In the genomic region with DNA sequence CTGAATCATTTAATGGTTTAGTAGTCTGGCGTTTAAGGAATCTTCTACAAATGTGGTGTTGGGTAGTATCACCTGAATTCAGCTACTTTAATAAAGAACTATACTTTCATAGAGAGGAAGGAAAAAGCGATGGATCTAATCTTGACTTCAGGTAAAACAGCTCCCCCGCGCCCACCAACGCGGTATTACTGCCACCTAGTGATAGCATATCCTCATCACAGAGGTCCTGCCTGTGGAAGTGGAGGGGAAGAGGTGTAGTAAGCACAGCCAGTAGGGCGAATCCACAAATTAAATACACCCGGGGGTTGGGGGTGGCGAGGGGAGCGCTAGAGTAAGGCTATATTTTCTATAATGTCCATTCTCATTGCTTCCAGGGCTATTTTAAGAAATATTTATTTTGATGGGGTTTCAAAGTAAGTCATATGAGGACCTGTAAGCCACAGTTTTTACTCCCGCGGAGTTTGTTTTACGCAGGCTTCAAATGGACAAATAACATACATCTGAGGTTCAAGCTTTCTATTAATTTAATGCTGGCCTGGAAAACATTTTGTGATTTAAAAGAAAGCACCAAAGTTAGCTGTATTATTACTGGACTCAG, we compare ENCODE assay signal across 8 cellular contexts. TPM values are rescaled to one million over a fixed set of nuclear protein-coding genes. Genes with fewer than 3 reads are reported as not detected.
A peak's percentile ranks its signal among the peaks of the same experiment; 100 is the strongest.
DNase-seq lines count a peak whose midpoint lies in the region; ATAC-seq and TF ChIP-seq lines count a peak whose summit lies in the region.

No MANE protein-coding gene starts in this region.

- peak; percentile 98 for ATAC-seq in CD4-positive, alpha-beta T cell (ENCODE audit: poor library complexity)
- peak; percentile 85 for ATAC-seq in HG03175 (IDR thresholded peaks at IDR 0.05; ENCODE audit: unreplicated experiment)

- H3K4me1 Mint-ChIP-seq in CD4-positive, alpha-beta T cell (ENCODE audit: low read depth): peaks cover 6% of the 10 kb centered on the region

- no peak overlapping the region for H3K4me3 Mint-ChIP-seq in CD4-positive, alpha-beta T cell

- no peaks in the 10 kb centered on the region for H3F3A ChIP-seq in OCI-LY1 (ENCODE audit: insufficient read depth, low read length)

- no peaks in the 10 kb centered on the region for H3K36me3 Mint-ChIP-seq in CD4-positive, alpha-beta T cell (ENCODE audit: low read depth)

- H3K4me3 ChIP-seq in OCI-LY1 (ENCODE audit: low read depth, low read length, poor library complexity, severe bottlenecking) (no peak overlapping the region), fibroblast of mammary gland (ENCODE audit: control insufficient read depth, low read depth, low read length) (no peak overlapping the region)

- no peaks in the 10 kb centered on the region for H3K36me3 ChIP-seq in OCI-LY1 (ENCODE audit: insufficient read depth, low read length)

- POLR2A ChIA-PET in CD4-positive, alpha-beta T cell (lab: Charles Lee): interaction anchor here (0.6 to 2.9 kb wide), 7 partner anchors 8 to 245 kb away, joined by 3 to 16 read pairs (median 6); partner anchors contain the start of genes DAPP1, DNAJB14 and TRMT10A

- no peaks in the 10 kb centered on the region for H3K27me3 ChIP-seq in CD4-positive, alpha-beta T cell (ENCODE audit: control insufficient read depth, insufficient read depth, low read length)
- no peaks in the 10 kb centered on the region for H3K27me3 ChIP-seq in OCI-LY1 (ENCODE audit: insufficient read depth, low read length)

- no peaks in the 10 kb centered on the region for H4K20me1 ChIP-seq in OCI-LY1 (ENCODE audit: insufficient read depth, low read length)

- H3K9me2 ChIP-seq in OCI-LY1 (ENCODE audit: low read depth, low read length): no peaks in the 10 kb centered on the region

- no peak overlapping the region for H3K9ac ChIP-seq in OCI-LY1 (ENCODE audit: low read length)

- H3K9me3 ChIP-seq in CD4-positive, alpha-beta T cell (ENCODE audit: control insufficient read depth, low read length): no peaks in the 10 kb centered on the region
- H3K9me3 ChIP-seq in OCI-LY1 (ENCODE audit: low read length): no peaks in the 10 kb centered on the region

- H2AFZ ChIP-seq in OCI-LY1 (ENCODE audit: low read length): no peak overlapping the region

- no peak overlapping the region for H3K27ac Mint-ChIP-seq in CD4-positive, alpha-beta T cell

- H3K79me2 ChIP-seq in OCI-LY1 (ENCODE audit: insufficient read depth, low read length): no peaks in the 10 kb centered on the region

- no peaks in the 10 kb centered on the region for H3K4me1 ChIP-seq in OCI-LY1 (ENCODE audit: insufficient read depth, low read length, severe bottlenecking)

- no peak overlapping the region for H3K4me2 ChIP-seq in OCI-LY1 (ENCODE audit: low read length)

- H3K27ac ChIP-seq in CD4-positive, alpha-beta T cell (ENCODE audit: low read depth, low read length): no peak overlapping the region
- H3K27ac ChIP-seq in OCI-LY1 (ENCODE audit: low read depth, low read length, poor library complexity, severe bottlenecking): no peak overlapping the region

- peak; percentile 53 to 73 (median 62) for DNase-seq in CD4-positive, alpha-beta T cell
- peak; percentile 18 for DNase-seq in GM19240 (ENCODE audit: insufficient read length, low spot score)
- DNase-seq in activated T-cell treated with anti-CD3 and anti-CD28 coated beads for 1 hour (ENCODE audit: low read depth): peak; percentile 63
- peak; percentile 62 for DNase-seq in fibroblast of mammary gland (ENCODE audit: low read depth)
- peak in 7 of 10 donors; percentile 25 to 85 (median 47) for DNase-seq in posterior cingulate gyrus
- no peak for DNase-seq in OCI-M2 (lab: John Stamatoyannopoulos, UW; ENCODE audit: unreplicated experiment)

- TF ChIP-seq CTCF in CD4-positive, alpha-beta T cell (IDR thresholded peaks at IDR 0.05): peak; percentile 85
- TF ChIP-seq CTCF in OCI-LY1 (IDR thresholded peaks at IDR 0.05; ENCODE audit: low read length) (peak; percentile 84), fibroblast of mammary gland (conservative IDR thresholded peaks at IDR 0.05; ENCODE audit: control insufficient read depth, insufficient read depth, low read depth, low read length) (peak; percentile 68)

- intact Hi-C loops in CD4-positive, alpha-beta T cell (cut with DNase I, micrococcal nuclease): loop anchor here (1.0 to 10.0 kb wide), 7 partner anchors 140 to 1674 kb away; no protein-coding TSS in a partner anchor
- intact Hi-C loops in posterior cingulate gyrus (cut with DNase I): no loop called here

- CTCF ChIA-PET in CD4-positive, alpha-beta T cell (lab: Charles Lee): interaction anchor here (0.6 to 2.0 kb wide), 23 partner anchors 9 to 288 kb away, joined by 3 to 10 read pairs (median 4); partner anchors contain the start of genes DAPP1, DNAJB14, H2AZ1 and TRMT10A

- no peaks in the 10 kb centered on the region for H3K9me3 Mint-ChIP-seq in CD4-positive, alpha-beta T cell

- peaks cover 6% of the 10 kb centered on the region for H3K27me3 Mint-ChIP-seq in CD4-positive, alpha-beta T cell

RNA-seq across cellular contexts. Expression of gene DAPP1, which starts 8.3 kb away (rescaled TPM):
- total RNA-seq in CD4-positive, alpha-beta T cell: 1 to 10 TPM; 8.3 to 9.1 TPM
